1 cellular context compared by ENCODE assay signal in genomic region chr5:73445708-73446630, GRCh38.
TF ChIP-seq lines count a peak whose summit lies in the region.

No MANE protein-coding gene starts in this region.

TF ChIP-seq in HepG2, 621 proteins besides CTCF, POLR2A, EP300 and RAD21:
- TF ChIP-seq CBX2 (IDR thresholded peaks at IDR 0.05; ENCODE audit: low read depth, low read length) = peak; percentile 98
- no peak for TF ChIP-seq CBX2 (CRISPR knock-in tag; IDR thresholded peaks at IDR 0.05; ENCODE audit: low read depth)
- TF ChIP-seq, protein P1, sequence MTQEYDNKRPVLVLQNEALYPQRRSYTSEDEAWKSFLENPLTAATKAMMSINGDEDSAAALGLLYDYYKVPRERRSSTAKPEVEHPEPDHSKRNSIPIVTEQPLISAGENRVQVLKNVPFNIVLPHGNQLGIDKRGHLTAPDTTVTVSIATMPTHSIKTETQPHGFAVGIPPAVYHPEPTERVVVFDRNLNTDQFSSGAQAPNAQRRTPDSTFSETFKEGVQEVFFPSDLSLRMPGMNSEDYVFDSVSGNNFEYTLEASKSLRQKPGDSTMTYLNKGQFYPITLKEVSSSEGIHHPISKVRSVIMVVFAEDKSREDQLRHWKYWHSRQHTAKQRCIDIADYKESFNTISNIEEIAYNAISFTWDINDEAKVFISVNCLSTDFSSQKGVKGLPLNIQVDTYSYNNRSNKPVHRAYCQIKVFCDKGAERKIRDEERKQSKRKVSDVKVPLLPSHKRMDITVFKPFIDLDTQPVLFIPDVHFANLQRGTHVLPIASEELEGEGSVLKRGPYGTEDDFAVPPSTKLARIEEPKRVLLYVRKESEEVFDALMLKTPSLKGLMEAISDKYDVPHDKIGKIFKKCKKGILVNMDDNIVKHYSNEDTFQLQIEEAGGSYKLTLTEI (CRISPR knock-in tag; conservative IDR thresholded peaks at IDR 0.05) = no peak
